18 cellular contexts compared by ENCODE assay signal in the genomic region with DNA sequence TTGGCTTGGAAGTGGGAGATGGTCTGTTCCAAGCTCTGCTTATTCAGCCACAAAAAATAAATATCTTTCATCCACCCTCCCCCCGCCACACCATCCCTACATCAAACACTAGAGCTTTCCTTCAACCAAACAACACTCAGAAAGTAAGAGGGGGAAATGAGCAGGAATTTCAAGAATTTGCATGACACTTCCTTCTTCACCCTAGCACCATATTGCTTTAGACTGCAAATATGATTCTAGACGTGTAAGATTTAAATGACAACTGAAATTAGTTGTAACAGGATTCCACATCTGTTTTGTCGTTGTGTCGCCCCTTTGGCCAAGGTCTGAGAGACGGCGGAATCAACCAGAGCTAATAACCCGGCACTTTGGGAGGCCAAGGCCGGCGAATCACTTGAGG.
"Had no signal": no experiment of that assay in that cellular context is flagged by ENCODE, and none has a peak within 500 bp of the region (broad histone marks: within the 10 kb centered on the region; RNA-seq: fewer than 3 reads in every experiment).

No MANE protein-coding gene starts in this region.

- H3K4me1 ChIP-seq: pancreas had no signal

- H3K4me1 Mint-ChIP-seq: nephron; stimulated activated naive CD8-positive, alpha-beta T cell treated with anti-CD3 and anti-CD28 coated beads, Interleukin-15, amount 100 ng/mL, for 72 hours had no signal

- H3K36me3 ChIP-seq: brain microvascular endothelial cell, pancreas, thoracic aorta had no signal

- H3K4me3 Mint-ChIP-seq: activated naive CD8-positive, alpha-beta T cell; activated T-cell treated with anti-CD3 and anti-CD28 coated beads, Interleukin-2, amount 50 U/mL, for 4 hours; nephron; stimulated activated naive CD8-positive, alpha-beta T cell treated with anti-CD3 and anti-CD28 coated beads, Interleukin-15, amount 100 ng/mL, for 72 hours had no signal

- H3K27ac ChIP-seq: brain microvascular endothelial cell, pancreas, thoracic aorta had no signal

- DNase-seq: activated CD4-positive, alpha-beta T cell treated with anti-CD3 and anti-CD28 coated beads, Interleukin-2, amount 50 U/mL, for 48 hours; activated CD4-positive, CD25-positive, alpha-beta regulatory T cell treated with anti-CD3 and anti-CD28 coated beads, Interleukin-2, amount 50 U/mL, for 72 hours; activated effector memory CD4-positive, alpha-beta T cell treated with anti-CD3 and anti-CD28 coated beads, Interleukin-2, amount 50 U/mL, for 16 hours; activated T-cell treated with anti-CD3 and anti-CD28 coated beads, Interleukin-2, amount 50 U/mL, for 4 hours; amygdala; brain microvascular endothelial cell; cerebellar nuclear complex; foreskin melanocyte; mammary epithelial cell; pancreas; stimulated activated CD4-positive, alpha-beta T cell treated with anti-CD3 and anti-CD28 coated beads, Interleukin-15, amount 100 ng/mL, for 24 hours; stimulated activated CD4-positive, alpha-beta T cell treated with anti-CD3 and anti-CD28 coated beads, Interleukin-4, amount 100 ng/mL, for 4 hours; stimulated activated naive CD8-positive, alpha-beta T cell treated with anti-CD3 and anti-CD28 coated beads, Interleukin-15, amount 100 ng/mL, for 72 hours; T-helper 2 cell had no signal

- ATAC-seq: activated T-cell treated with anti-CD3 and anti-CD28 coated beads, Interleukin-2, amount 50 U/mL, for 4 hours; pancreas; stimulated activated naive CD8-positive, alpha-beta T cell treated with anti-CD3 and anti-CD28 coated beads, Interleukin-15, amount 100 ng/mL, for 72 hours had no signal

- FAIRE-seq: endometrium, pancreas had no signal

- H3K27ac Mint-ChIP-seq: activated naive CD8-positive, alpha-beta T cell; nephron; stimulated activated naive CD8-positive, alpha-beta T cell treated with anti-CD3 and anti-CD28 coated beads, Interleukin-15, amount 100 ng/mL, for 72 hours had no signal

- H3K27me3 Mint-ChIP-seq: activated naive CD8-positive, alpha-beta T cell; stimulated activated naive CD8-positive, alpha-beta T cell treated with anti-CD3 and anti-CD28 coated beads, Interleukin-15, amount 100 ng/mL, for 72 hours had no signal

- H3K36me3 Mint-ChIP-seq: activated naive CD8-positive, alpha-beta T cell had no signal

- H3K4me3 ChIP-seq: pancreas, thoracic aorta had no signal

- H3K27me3 ChIP-seq: brain microvascular endothelial cell, pancreas had no signal

- H3K9me3 Mint-ChIP-seq: activated T-cell treated with anti-CD3 and anti-CD28 coated beads, Interleukin-2, amount 50 U/mL, for 4 hours; nephron; stimulated activated naive CD8-positive, alpha-beta T cell treated with anti-CD3 and anti-CD28 coated beads, Interleukin-15, amount 100 ng/mL, for 72 hours had no signal

- H3K9me3 ChIP-seq: pancreas, thoracic aorta had no signal
